In the genomic region with DNA sequence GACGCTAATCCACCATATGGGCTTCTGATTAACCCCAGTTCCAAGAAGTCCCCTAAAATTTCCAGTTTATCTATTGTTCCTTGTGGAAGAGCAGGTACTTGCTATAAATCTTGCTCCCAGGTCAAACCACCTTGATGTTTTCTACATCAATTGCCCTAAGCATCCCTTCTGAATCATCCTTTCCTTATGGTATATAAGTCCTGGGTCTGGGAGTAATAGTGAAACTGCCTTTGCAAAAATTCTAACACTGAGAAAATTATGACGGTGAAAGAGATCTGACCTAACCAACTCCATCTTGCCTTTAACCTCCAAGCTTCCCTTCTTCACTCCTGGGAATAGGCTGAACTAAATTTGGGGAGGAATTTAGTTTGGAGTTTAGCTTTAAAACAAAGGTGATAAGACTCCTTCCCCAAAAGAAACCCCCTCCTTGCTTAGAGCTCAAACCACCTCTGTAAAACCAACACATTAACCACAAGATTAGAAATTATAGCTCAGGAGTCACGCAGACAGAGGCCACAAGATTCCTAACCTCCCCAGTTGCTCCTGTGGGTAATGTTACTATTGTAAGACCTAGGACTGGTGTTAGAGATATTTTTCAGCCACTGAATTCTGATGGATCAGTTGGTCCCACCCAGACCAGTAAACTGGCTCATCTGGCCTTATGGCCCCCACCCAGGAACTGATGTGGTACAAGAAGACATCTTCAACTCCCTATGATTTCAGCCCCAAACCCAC, we compare ENCODE assay signal across 15 cellular contexts. TPM values are rescaled to one million over a fixed set of nuclear protein-coding genes. Genes with fewer than 3 reads are reported as not detected.
DNase-seq lines count a peak whose midpoint lies in the region; ATAC-seq lines count a peak whose summit lies in the region.
"Had no signal": no experiment of that assay in that cellular context is flagged by ENCODE, and none has a peak within 500 bp of the region (broad histone marks: within the 10 kb centered on the region; RNA-seq: fewer than 3 reads in every experiment).

No MANE protein-coding gene starts in this region.

- intact Hi-C loops in activated CD4-positive, alpha-beta memory T cell treated with anti-CD3 and anti-CD28 coated beads for 36 hours (cut with micrococcal nuclease): no loop called here

- H3K27ac ChIP-seq in mesenchymal stem cell (ENCODE audit: low read length, poor library complexity, severe bottlenecking): no peak overlapping the region
- H3K27ac ChIP-seq: BLaER1 treated with 17β-estradiol and CSF1 and Interleukin-3, amounts not matched to agents 10 nM and 100 nM had no signal

- no peak overlapping the region for H2BK12ac ChIP-seq in mesenchymal stem cell (ENCODE audit: low read length in 2 of 2)

- no peak overlapping the region for H2AFZ ChIP-seq in mesenchymal stem cell (ENCODE audit: low read depth, low read length)

- no peak overlapping the region for H4K91ac ChIP-seq in mesenchymal stem cell (ENCODE audit: low read length)

- CTCF ChIA-PET in activated CD4-positive, alpha-beta memory T cell treated with anti-CD3 and anti-CD28 coated beads for 36 hours (lab: Charles Lee): interaction anchor here (2.4 to 4.7 kb wide), 2 partner anchors 26 to 30 kb away, joined by 7 to 27 read pairs; no protein-coding TSS in a partner anchor
- CTCF ChIA-PET in activated CD4-positive, alpha-beta memory T cell treated with anti-CD3 and anti-CD28 coated beads, Interleukin-2, amount 10 ng/mL, durations not matched to agents 7 days and 5 days (lab: Charles Lee): interaction anchor here (1.8 kb wide), 1 partner anchor 30 kb away, joined by 5 read pairs; no protein-coding TSS in a partner anchor
- CTCF ChIA-PET in activated naive CD4-positive, alpha-beta T cell treated with anti-CD3 and anti-CD28 coated beads, Interleukin-2, amount 10 ng/mL, durations not matched to agents 7 days and 5 days (lab: Charles Lee): interaction anchor here (2.5 to 4.9 kb wide), 2 partner anchors 30 kb away, joined by 7 to 14 read pairs; no protein-coding TSS in a partner anchor

- no peak overlapping the region for H3K23ac ChIP-seq in mesenchymal stem cell (ENCODE audit: low read length in 2 of 2)

- no peaks in the 10 kb centered on the region for H3K36me3 ChIP-seq in mesenchymal stem cell (ENCODE audit: control insufficient read depth in 1 of 2, insufficient read depth in 2 of 2, low read depth in 1 of 2, low read length in 2 of 2)
- H3K36me3 ChIP-seq: BLaER1 treated with 17β-estradiol and CSF1 and Interleukin-3, amounts not matched to agents 10 nM and 100 nM had no signal

- H3K27ac Mint-ChIP-seq in activated CD4-positive, alpha-beta memory T cell treated with anti-CD3 and anti-CD28 coated beads for 36 hours: peak overlapping the region; percentile 4
- H3K27ac Mint-ChIP-seq in activated CD4-positive, alpha-beta memory T cell treated with anti-CD3 and anti-CD28 coated beads, Interleukin-2, amount 10 ng/mL, durations not matched to agents 7 days and 5 days: no peak overlapping the region
- H3K27ac Mint-ChIP-seq in activated naive CD4-positive, alpha-beta T cell treated with anti-CD3 and anti-CD28 coated beads, Interleukin-2, amount 50 U/mL, for 72 hours: no peak overlapping the region
- no peak overlapping the region for H3K27ac Mint-ChIP-seq in activated naive CD4-positive, alpha-beta T cell treated with anti-CD3 and anti-CD28 coated beads, Interleukin-2, amount 10 ng/mL, durations not matched to agents 7 days and 5 days
- H3K27ac Mint-ChIP-seq: CD4-positive, CD25-positive, alpha-beta regulatory T cell; H9 had no signal

- ATAC-seq in activated naive CD4-positive, alpha-beta T cell treated with anti-CD3 and anti-CD28 coated beads, Interleukin-2, amount 50 U/mL, for 72 hours: peak; percentile 78 to 89

- no peak for DNase-seq in activated CD4-positive, alpha-beta memory T cell treated with anti-CD3 and anti-CD28 coated beads for 36 hours
- DNase-seq in activated CD4-positive, alpha-beta memory T cell treated with anti-CD3 and anti-CD28 coated beads, Interleukin-2, amount 10 ng/mL, durations not matched to agents 7 days and 5 days: no peak
- no peak for DNase-seq in activated naive CD4-positive, alpha-beta T cell treated with anti-CD3 and anti-CD28 coated beads, Interleukin-2, amount 50 U/mL, for 72 hours (ENCODE audit: low spot score in 2 of 2)
- DNase-seq in activated naive CD4-positive, alpha-beta T cell treated with anti-CD3 and anti-CD28 coated beads, Interleukin-2, amount 10 ng/mL, durations not matched to agents 7 days and 5 days: no peak
- DNase-seq in myocyte (ENCODE audit: low read depth) (peak; percentile 85), mesenchymal stem cell (no peak), OCI-M1 (lab: John Stamatoyannopoulos, UW) (no peak)
- DNase-seq: ACHN; CD4-positive, CD25-positive, alpha-beta regulatory T cell; DMS53; GF-D8; GOT3; H9 had no signal

- H3K18ac ChIP-seq in mesenchymal stem cell (ENCODE audit: low read depth in 1 of 2, low read length in 2 of 2): no peak overlapping the region

- no peak overlapping the region for H3K4me3 ChIP-seq in mesenchymal stem cell (ENCODE audit: insufficient read depth in 1 of 2, low read depth in 1 of 2, low read length in 2 of 2)
- H3K4me3 ChIP-seq: BLaER1 treated with 17β-estradiol and CSF1 and Interleukin-3, amounts not matched to agents 10 nM and 100 nM had no signal

- no peaks in the 10 kb centered on the region for H3K36me3 Mint-ChIP-seq in activated CD4-positive, alpha-beta memory T cell treated with anti-CD3 and anti-CD28 coated beads for 36 hours
- no peaks in the 10 kb centered on the region for H3K36me3 Mint-ChIP-seq in activated CD4-positive, alpha-beta memory T cell treated with anti-CD3 and anti-CD28 coated beads, Interleukin-2, amount 10 ng/mL, durations not matched to agents 7 days and 5 days (ENCODE audit: low read depth)
- H3K36me3 Mint-ChIP-seq in activated naive CD4-positive, alpha-beta T cell treated with anti-CD3 and anti-CD28 coated beads, Interleukin-2, amount 50 U/mL, for 72 hours: no peaks in the 10 kb centered on the region
- no peaks in the 10 kb centered on the region for H3K36me3 Mint-ChIP-seq in activated naive CD4-positive, alpha-beta T cell treated with anti-CD3 and anti-CD28 coated beads, Interleukin-2, amount 10 ng/mL, durations not matched to agents 7 days and 5 days
- H3K36me3 Mint-ChIP-seq: CD4-positive, CD25-positive, alpha-beta regulatory T cell had no signal

- no peak overlapping the region for H3K4me2 ChIP-seq in mesenchymal stem cell (ENCODE audit: low read length, poor library complexity, severe bottlenecking)
- H3K4me2 ChIP-seq: BLaER1 treated with 17β-estradiol and CSF1 and Interleukin-3, amounts not matched to agents 10 nM and 100 nM had no signal

- no peak overlapping the region for H2BK5ac ChIP-seq in mesenchymal stem cell (ENCODE audit: low read depth, low read length, poor library complexity, severe bottlenecking)

- H3K4me3 Mint-ChIP-seq in activated CD4-positive, alpha-beta memory T cell treated with anti-CD3 and anti-CD28 coated beads for 36 hours: no peak overlapping the region
- H3K4me3 Mint-ChIP-seq in activated CD4-positive, alpha-beta memory T cell treated with anti-CD3 and anti-CD28 coated beads, Interleukin-2, amount 10 ng/mL, durations not matched to agents 7 days and 5 days: no peak overlapping the region
- no peak overlapping the region for H3K4me3 Mint-ChIP-seq in activated naive CD4-positive, alpha-beta T cell treated with anti-CD3 and anti-CD28 coated beads, Interleukin-2, amount 10 ng/mL, durations not matched to agents 7 days and 5 days
- H3K4me3 Mint-ChIP-seq: CD4-positive, CD25-positive, alpha-beta regulatory T cell; H9 had no signal

- H2BK120ac ChIP-seq in mesenchymal stem cell (ENCODE audit: low read depth, low read length): no peak overlapping the region

- peaks cover 14 to 18% of the 10 kb centered on the region in 2 experiments for H3K27me3 ChIP-seq in mesenchymal stem cell (ENCODE audit: control insufficient read depth in 1 of 2, insufficient read depth in 1 of 2, low read length in 2 of 2)
- H3K27me3 ChIP-seq: BLaER1 treated with 17β-estradiol and CSF1 and Interleukin-3, amounts not matched to agents 10 nM and 100 nM had no signal

- H3K79me1 ChIP-seq in mesenchymal stem cell (replicated peaks; ENCODE audit: low read length, poor library complexity, severe bottlenecking): no peaks in the 10 kb centered on the region

- H2AK5ac ChIP-seq in mesenchymal stem cell (ENCODE audit: low read length, severe bottlenecking): no peak overlapping the region

- no peak overlapping the region for H3K9ac ChIP-seq in mesenchymal stem cell (ENCODE audit: low read length)
- H3K9ac ChIP-seq: BLaER1 treated with 17β-estradiol and CSF1 and Interleukin-3, amounts not matched to agents 10 nM and 100 nM had no signal

- peaks cover 8% of the 10 kb centered on the region for H3K4me1 Mint-ChIP-seq in activated CD4-positive, alpha-beta memory T cell treated with anti-CD3 and anti-CD28 coated beads for 36 hours (ENCODE audit: low read depth)
- H3K4me1 Mint-ChIP-seq in activated CD4-positive, alpha-beta memory T cell treated with anti-CD3 and anti-CD28 coated beads, Interleukin-2, amount 10 ng/mL, durations not matched to agents 7 days and 5 days: peaks cover 14% of the 10 kb centered on the region
- H3K4me1 Mint-ChIP-seq in activated naive CD4-positive, alpha-beta T cell treated with anti-CD3 and anti-CD28 coated beads, Interleukin-2, amount 10 ng/mL, durations not matched to agents 7 days and 5 days: peaks cover 4% of the 10 kb centered on the region
- H3K4me1 Mint-ChIP-seq: CD4-positive, CD25-positive, alpha-beta regulatory T cell had no signal

- H3K4me1 ChIP-seq in mesenchymal stem cell (ENCODE audit: control insufficient read depth, insufficient read depth, low read depth, low read length): peaks cover 1% of the 10 kb centered on the region

- no peak overlapping the region for H2BK15ac ChIP-seq in mesenchymal stem cell (ENCODE audit: low read depth, poor library complexity, severe bottlenecking)

- no peak overlapping the region for H4K8ac ChIP-seq in mesenchymal stem cell (ENCODE audit: low read length)

- H3K9me3 Mint-ChIP-seq in activated CD4-positive, alpha-beta memory T cell treated with anti-CD3 and anti-CD28 coated beads for 36 hours: no peaks in the 10 kb centered on the region
- no peaks in the 10 kb centered on the region for H3K9me3 Mint-ChIP-seq in activated CD4-positive, alpha-beta memory T cell treated with anti-CD3 and anti-CD28 coated beads, Interleukin-2, amount 10 ng/mL, durations not matched to agents 7 days and 5 days
- no peaks in the 10 kb centered on the region for H3K9me3 Mint-ChIP-seq in activated naive CD4-positive, alpha-beta T cell treated with anti-CD3 and anti-CD28 coated beads, Interleukin-2, amount 50 U/mL, for 72 hours
- H3K9me3 Mint-ChIP-seq in activated naive CD4-positive, alpha-beta T cell treated with anti-CD3 and anti-CD28 coated beads, Interleukin-2, amount 10 ng/mL, durations not matched to agents 7 days and 5 days: no peaks in the 10 kb centered on the region
- H3K9me3 Mint-ChIP-seq: CD4-positive, CD25-positive, alpha-beta regulatory T cell had no signal

- no peaks in the 10 kb centered on the region for H3K27me3 Mint-ChIP-seq in activated CD4-positive, alpha-beta memory T cell treated with anti-CD3 and anti-CD28 coated beads for 36 hours
- peaks cover 11% of the 10 kb centered on the region for H3K27me3 Mint-ChIP-seq in activated CD4-positive, alpha-beta memory T cell treated with anti-CD3 and anti-CD28 coated beads, Interleukin-2, amount 10 ng/mL, durations not matched to agents 7 days and 5 days
- peaks cover 20% of the 10 kb centered on the region for H3K27me3 Mint-ChIP-seq in activated naive CD4-positive, alpha-beta T cell treated with anti-CD3 and anti-CD28 coated beads, Interleukin-2, amount 10 ng/mL, durations not matched to agents 7 days and 5 days
- H3K27me3 Mint-ChIP-seq: CD4-positive, CD25-positive, alpha-beta regulatory T cell had no signal

- H3K4ac ChIP-seq in mesenchymal stem cell (ENCODE audit: low read depth in 1 of 2, low read length in 2 of 2): no peak overlapping the region

- WGBS in mesenchymal stem cell: 100% methylated on average over 1 of the region's 3 CpGs

- POLR2A ChIA-PET in activated CD4-positive, alpha-beta memory T cell treated with anti-CD3 and anti-CD28 coated beads for 36 hours (lab: Charles Lee): no interaction called here
- POLR2A ChIA-PET in activated CD4-positive, alpha-beta memory T cell treated with anti-CD3 and anti-CD28 coated beads, Interleukin-2, amount 10 ng/mL, durations not matched to agents 7 days and 5 days (lab: Charles Lee): no interaction called here

- no peaks in the 10 kb centered on the region for H3K9me3 ChIP-seq in mesenchymal stem cell (ENCODE audit: control insufficient read depth, low read length)

- H3K14ac ChIP-seq in mesenchymal stem cell (ENCODE audit: low read length in 2 of 2): no peak overlapping the region

RNA-seq across cellular contexts. Expression of gene DTX1, which starts 33.8 kb away (rescaled TPM):
- 10 to 100 TPM; 11.0 to 12.4 TPM for total RNA-seq in activated CD4-positive, alpha-beta memory T cell treated with anti-CD3 and anti-CD28 coated beads for 36 hours
- under 1 TPM in 1 of 2 experiments, not detected in 1; 0.18 TPM for total RNA-seq in activated CD4-positive, alpha-beta memory T cell treated with anti-CD3 and anti-CD28 coated beads, Interleukin-2, amount 10 ng/mL, durations not matched to agents 7 days and 5 days
- 10 to 100 TPM in 1 of 2 donors, 1 to 10 TPM in 1; 9.8 to 17.3 TPM for total RNA-seq in activated naive CD4-positive, alpha-beta T cell treated with anti-CD3 and anti-CD28 coated beads, Interleukin-2, amount 50 U/mL, for 72 hours
- total RNA-seq in myocyte: 0.13 TPM in 1 of 2 replicates, not detected in the other
- not detected for polyA plus RNA-seq in myocyte (2012)
- 0.01 TPM for polyA plus RNA-seq in mesenchymal stem cell (2013, experiment 1 of 2)
- not detected for polyA plus RNA-seq in mesenchymal stem cell (2013, experiment 2 of 2)
- total RNA-seq: HT-29 had no signal

RNA-seq across cellular contexts. Expression of gene OAS2, which starts 44.4 kb away (rescaled TPM):
- 100 to 1,000 TPM; 140 to 148 TPM for total RNA-seq in activated CD4-positive, alpha-beta memory T cell treated with anti-CD3 and anti-CD28 coated beads for 36 hours
- 100 to 1,000 TPM; 327 to 331 TPM for total RNA-seq in activated CD4-positive, alpha-beta memory T cell treated with anti-CD3 and anti-CD28 coated beads, Interleukin-2, amount 10 ng/mL, durations not matched to agents 7 days and 5 days
- total RNA-seq in activated naive CD4-positive, alpha-beta T cell treated with anti-CD3 and anti-CD28 coated beads, Interleukin-2, amount 50 U/mL, for 72 hours: 100 to 1,000 TPM in 1 of 2 donors, 10 to 100 TPM in 1; 56.6 to 199 TPM
- total RNA-seq in myocyte: 5.6 and 9.1 TPM in 2 replicates
- 1.1 TPM for polyA plus RNA-seq in myocyte (2012)
- 0.48 TPM for polyA plus RNA-seq in mesenchymal stem cell (2013, experiment 1 of 2)
- polyA plus RNA-seq in mesenchymal stem cell (2013, experiment 2 of 2): 0.41 TPM
- total RNA-seq: H9 had no signal
